In the genomic region with DNA sequence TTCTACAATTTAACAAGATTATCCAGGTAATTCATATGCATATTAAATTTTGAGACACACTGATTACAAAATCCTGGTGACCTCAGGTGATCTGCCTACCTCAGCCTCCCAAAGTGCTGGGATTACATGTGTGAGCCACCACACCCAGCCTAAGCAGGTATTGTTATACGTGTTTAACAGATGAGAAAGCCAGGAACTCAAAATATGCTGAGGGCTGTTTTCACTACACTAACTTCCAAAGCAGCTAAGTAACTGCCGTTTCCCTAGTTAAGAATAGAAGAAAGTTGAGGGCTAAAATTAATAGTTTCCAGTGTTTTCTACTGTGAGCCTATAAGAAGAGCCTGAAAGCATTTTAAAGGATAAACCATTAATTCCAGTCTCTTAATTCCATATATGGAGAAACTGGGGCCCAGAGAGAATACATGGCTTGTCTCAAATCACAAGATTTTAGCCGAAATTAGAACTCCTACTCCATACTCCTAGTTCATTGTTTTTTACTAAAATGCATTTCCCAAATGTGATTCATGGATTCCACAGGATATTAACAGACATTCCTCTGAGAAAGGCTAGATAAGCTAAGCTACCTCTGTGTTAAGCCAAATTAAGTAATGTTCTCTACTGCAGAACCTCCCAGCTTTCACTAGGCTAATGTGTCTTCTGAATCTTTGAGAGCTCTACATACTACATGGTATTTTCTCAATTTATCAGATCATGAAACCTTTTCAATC, we compare ENCODE assay signal across 14 cellular contexts. TPM values are rescaled to one million over a fixed set of nuclear protein-coding genes. Genes with fewer than 3 reads are reported as not detected.
DNase-seq lines count a peak whose midpoint lies in the region; ATAC-seq and TF ChIP-seq lines count a peak whose summit lies in the region.
"Had no signal": no experiment of that assay in that cellular context is flagged by ENCODE, and none has a peak within 500 bp of the region (broad histone marks: within the 10 kb centered on the region; RNA-seq: fewer than 3 reads in every experiment).

No MANE protein-coding gene starts in this region.

- H3K4ac ChIP-seq in trophoblast cell (ENCODE audit: low read depth, low read length) (no peak overlapping the region), neuronal stem cell (ENCODE audit: low read length) (no peak overlapping the region)

- H2BK5ac ChIP-seq in trophoblast cell (ENCODE audit: low read depth, low read length, poor library complexity) (no peak overlapping the region), neuronal stem cell (ENCODE audit: low read length) (no peak overlapping the region)

- no peak for TF ChIP-seq POLR2A in transverse colon (IDR thresholded peaks at IDR 0.05)

- H3K27ac ChIP-seq in RWPE2 (ENCODE audit: poor library complexity, severe bottlenecking) (no peak overlapping the region), fibroblast of lung (ENCODE audit: insufficient read depth, low read length) (peak overlapping the region; percentile 25), trophoblast cell (ENCODE audit: low read depth, low read length) (no peak overlapping the region), neuronal stem cell (replicated peaks; ENCODE audit: low read length) (no peak overlapping the region), transverse colon (no peak overlapping the region)

- no peak overlapping the region for H4K12ac ChIP-seq in trophoblast cell (ENCODE audit: low read depth, low read length)

- no peaks in the 10 kb centered on the region for H3K27me3 ChIP-seq in RWPE2 (ENCODE audit: insufficient read depth, poor library complexity, severe bottlenecking)
- H3K27me3 ChIP-seq in fibroblast of lung (ENCODE audit: control insufficient read depth, insufficient read depth, low read length), result no peaks in the 10 kb centered on the region
- no peaks in the 10 kb centered on the region for H3K27me3 ChIP-seq in trophoblast cell (ENCODE audit: insufficient read depth, low read length)
- peaks cover 0 to 4% (median 0%) of the 10 kb centered on the region in 3 experiments for H3K27me3 ChIP-seq in neuronal stem cell (ENCODE audit: control insufficient read depth in 3 of 3, insufficient read depth in 3 of 3, low read depth in 1 of 3, low read length in 3 of 3)
- no peaks in the 10 kb centered on the region for H3K27me3 ChIP-seq in transverse colon
- H3K27me3 ChIP-seq: testis had no signal

- H3K18ac ChIP-seq in trophoblast cell (ENCODE audit: low read length) (no peak overlapping the region), neuronal stem cell (ENCODE audit: low read length) (no peak overlapping the region)

- in situ Hi-C loops in transverse colon (cut with MboI; ENCODE audit: low pct_ligation_motif_present in 1 of 4, low pct_unique_long_range_greater_than_20kb in 1 of 4, low sequenced_read_pairs in 3 of 4), result loop anchor here in 2 of 4 donors (25.0 kb wide), 2 partner anchors 156 to 531 kb away; partner anchors contain the start of genes GOLGA8B (in 1 of the 2) and KATNBL1 (in 1 of the 2)

- TF ChIP-seq CTCF in RWPE2 (IDR thresholded peaks at IDR 0.05; ENCODE audit: poor library complexity, severe bottlenecking) (no peak), fibroblast of lung (conservative IDR thresholded peaks at IDR 0.05 in 1 of 2, IDR thresholded peaks at IDR 0.05 in 1 of 2; ENCODE audit: low read depth in 1 of 2, low read length in 2 of 2) (no peak), transverse colon (IDR thresholded peaks at IDR 0.05) (no peak)

- no peak overlapping the region for H3K23ac ChIP-seq in trophoblast cell (ENCODE audit: low read length)
- H3K23ac ChIP-seq in neuronal stem cell (ENCODE audit: low read depth, low read length, poor library complexity), result no peak overlapping the region

- H2AK5ac ChIP-seq in trophoblast cell (ENCODE audit: low read length) (no peak overlapping the region), neuronal stem cell (ENCODE audit: low read depth, low read length) (no peak overlapping the region)

- H3K79me1 ChIP-seq in trophoblast cell (ENCODE audit: low read length), result no peaks in the 10 kb centered on the region
- no peaks in the 10 kb centered on the region for H3K79me1 ChIP-seq in neuronal stem cell (ENCODE audit: low read depth, low read length)

- H3K9me3 ChIP-seq in RWPE2 (ENCODE audit: severe bottlenecking), result peaks cover 6% of the 10 kb centered on the region
- H3K9me3 ChIP-seq in fibroblast of lung (ENCODE audit: control insufficient read depth, insufficient read depth, low read depth, low read length), result no peaks in the 10 kb centered on the region
- H3K9me3 ChIP-seq in trophoblast cell (ENCODE audit: insufficient read depth, low read depth, low read length), result no peaks in the 10 kb centered on the region
- no peaks in the 10 kb centered on the region for H3K9me3 ChIP-seq in neuronal stem cell (replicated peaks in 1 of 2; ENCODE audit: control insufficient read depth in 2 of 2, insufficient read depth in 1 of 2, low read depth in 1 of 2, low read length in 2 of 2)
- H3K9me3 ChIP-seq in transverse colon, result peaks cover 0 to under 1% of the 10 kb centered on the region in 2 donors
- H3K9me3 ChIP-seq: testis had no signal

- H4K20me1 ChIP-seq in fibroblast of lung (ENCODE audit: control insufficient read depth, extremely low read depth, insufficient read depth, low read length), result no peaks in the 10 kb centered on the region

- H3K4me3 ChIP-seq in RWPE2 (ENCODE audit: severe bottlenecking) (no peak overlapping the region), fibroblast of lung (replicated peaks in 1 of 4; ENCODE audit: control extremely low read depth in 1 of 4, insufficient read depth in 1 of 4, low read depth in 3 of 4, low read length in 4 of 4) (no peak overlapping the region), trophoblast cell (ENCODE audit: low read depth, low read length) (no peak overlapping the region), neuronal stem cell (ENCODE audit: low read length in 2 of 2) (no peak overlapping the region), transverse colon (no peak overlapping the region)
- H3K4me3 ChIP-seq: testis had no signal

- peak; percentile 84 for ATAC-seq in RWPE2 (ENCODE audit: low read depth)
- ATAC-seq: left colon had no signal

- H2BK15ac ChIP-seq in neuronal stem cell (ENCODE audit: low read length), result no peak overlapping the region

- intact Hi-C loops in transverse colon (cut with DNase I; ENCODE audit: low total_unique reads), result no loop called here

- H2BK12ac ChIP-seq in trophoblast cell (ENCODE audit: low read length) (no peak overlapping the region), neuronal stem cell (ENCODE audit: low read length) (no peak overlapping the region)

- H3K9ac ChIP-seq in fibroblast of lung (ENCODE audit: insufficient read depth, low read length) (no peak overlapping the region), trophoblast cell (ENCODE audit: low read length) (no peak overlapping the region), neuronal stem cell (ENCODE audit: low read depth, low read length, poor library complexity) (no peak overlapping the region)

- H3K14ac ChIP-seq in trophoblast cell (ENCODE audit: low read length) (no peak overlapping the region), neuronal stem cell (ENCODE audit: low read length) (no peak overlapping the region)

- WGBS in trophoblast cell (ENCODE audit: extremely low coverage, insufficient coverage, insufficient read length), result no CpG with 5 or more reads among the region's 3 CpGs
- no CpG with 5 or more reads among the region's 3 CpGs for WGBS in neuronal stem cell (ENCODE audit: extremely low coverage in 2 of 2, insufficient read length in 2 of 2, insufficient replicate concordance in 1 of 2), 2 donors
- 60 to 77% methylated on average over 3 of the region's 3 CpGs for WGBS in transverse colon (ENCODE audit: low coverage in 1 of 2), 2 donors

- H2AFZ ChIP-seq in fibroblast of lung (ENCODE audit: low read length) (peak overlapping the region; percentile 29), trophoblast cell (ENCODE audit: insufficient read depth, low read length, poor library complexity) (no peak overlapping the region), neuronal stem cell (ENCODE audit: low read length) (no peak overlapping the region)

- H3K79me2 ChIP-seq in fibroblast of lung (ENCODE audit: control insufficient read depth, insufficient read depth, low read length) (no peaks in the 10 kb centered on the region), trophoblast cell (ENCODE audit: control insufficient read depth, insufficient read depth, low read length, poor library complexity) (no peaks in the 10 kb centered on the region)

- H4K8ac ChIP-seq in trophoblast cell (ENCODE audit: low read depth, low read length) (no peak overlapping the region), neuronal stem cell (ENCODE audit: low read depth, low read length) (no peak overlapping the region)

- H3K4me1 ChIP-seq in RWPE2 (ENCODE audit: insufficient read depth, poor library complexity, severe bottlenecking), result no peaks in the 10 kb centered on the region
- no peaks in the 10 kb centered on the region for H3K4me1 ChIP-seq in fibroblast of lung (ENCODE audit: control insufficient read depth, extremely low read depth, insufficient read depth, low read length)
- no peaks in the 10 kb centered on the region for H3K4me1 ChIP-seq in trophoblast cell (ENCODE audit: control insufficient read depth in 1 of 2, insufficient read depth in 2 of 2, low read length in 2 of 2)
- H3K4me1 ChIP-seq in neuronal stem cell (ENCODE audit: control insufficient read depth in 2 of 2, insufficient read depth in 1 of 2, low read depth in 1 of 2, low read length in 2 of 2), result no peaks in the 10 kb centered on the region
- H3K4me1 ChIP-seq in transverse colon, result no peaks in the 10 kb centered on the region
- H3K4me1 ChIP-seq: testis had no signal

- no peak overlapping the region for H2BK120ac ChIP-seq in trophoblast cell (ENCODE audit: insufficient read depth, low read length, poor library complexity)
- H2BK120ac ChIP-seq in neuronal stem cell (ENCODE audit: low read depth, low read length), result no peak overlapping the region

- H3K4me2 ChIP-seq in fibroblast of lung (ENCODE audit: extremely low read depth, insufficient read depth, low read length) (no peak overlapping the region), trophoblast cell (ENCODE audit: low read length) (no peak overlapping the region), neuronal stem cell (ENCODE audit: insufficient read depth, low read length, poor library complexity, severe bottlenecking) (no peak overlapping the region)

- DNase-seq in Daoy (ENCODE audit: low read depth) (peak; percentile 61), RWPE2 (ENCODE audit: low spot score) (no peak), fibroblast of lung (ENCODE audit: low read depth in 2 of 2) (peak; percentile 53 to 95), trophoblast cell (peak; percentile 85 to 94), COR-L47 (lab: John Stamatoyannopoulos, UW) (no peak), neuronal stem cell (ENCODE audit: low spot score) (no peak), transverse colon (no peak)
- DNase-seq in stimulated activated naive CD4-positive, alpha-beta T cell (lab: John Stamatoyannopoulos, UW), result no peak
- DNase-seq: activated CD8-positive, alpha-beta memory T cell treated with anti-CD3 and anti-CD28 coated beads for 24 hours; DMS153; left colon; NCI-H1694; T-helper 9 cell; testis had no signal

- H3K36me3 ChIP-seq in RWPE2 (ENCODE audit: low read depth), result no peaks in the 10 kb centered on the region
- no peaks in the 10 kb centered on the region for H3K36me3 ChIP-seq in fibroblast of lung (ENCODE audit: control insufficient read depth, insufficient read depth, low read length)
- H3K36me3 ChIP-seq in trophoblast cell (ENCODE audit: control insufficient read depth in 1 of 2, insufficient read depth in 2 of 2, low read length in 2 of 2), result no peaks in the 10 kb centered on the region
- no peaks in the 10 kb centered on the region for H3K36me3 ChIP-seq in neuronal stem cell (replicated peaks in 1 of 2; ENCODE audit: control insufficient read depth in 2 of 2, insufficient read depth in 2 of 2, low read length in 2 of 2)
- no peaks in the 10 kb centered on the region for H3K36me3 ChIP-seq in transverse colon

- TF ChIP-seq EP300 in transverse colon (IDR thresholded peaks at IDR 0.05; ENCODE audit: low read depth), result no peak

- H4K91ac ChIP-seq in trophoblast cell (ENCODE audit: low read depth, low read length), result no peak overlapping the region
- H4K91ac ChIP-seq in neuronal stem cell (ENCODE audit: low read depth, low read length, poor library complexity), result no peak overlapping the region

RNA-seq across cellular contexts. Expression of gene AVEN, which starts 17.0 kb away (rescaled TPM):
- total RNA-seq in Daoy (2014; rRNA removed; shearing (Covaris generic)), result 21.4 and 22.7 TPM in 2 replicates
- 19.2 and 24.7 TPM in 2 replicates for total RNA-seq in fibroblast of lung
- polyA plus RNA-seq in fibroblast of lung, result 14.7 and 16.0 TPM in 2 replicates
- polyA plus RNA-seq in fibroblast of lung (2012), result 21.4 and 22.5 TPM in 2 replicates
- polyA minus RNA-seq in fibroblast of lung (ENCODE audit: low replicate concordance), result 3.3 and 6.7 TPM in 2 replicates
- polyA plus RNA-seq in trophoblast cell (2013), result 7.5 and 7.9 TPM in 2 replicates
- polyA plus RNA-seq in neuronal stem cell (2013, experiment 1 of 2), result 7.1 TPM
- polyA plus RNA-seq in neuronal stem cell (2013, experiment 2 of 2), result 6.9 TPM
- total RNA-seq in transverse colon, result 10 to 100 TPM in 1 of 4 donors, 1 to 10 TPM in 3; 4.9 to 21.3 (median 7.6) TPM

RNA-seq across cellular contexts. Expression of gene EMC7, which starts 45.6 kb away (rescaled TPM):
- 22.2 and 27.9 TPM in 2 replicates for total RNA-seq in Daoy (2014; rRNA removed; shearing (Covaris generic))
- total RNA-seq in fibroblast of lung, result 39.0 and 47.7 TPM in 2 replicates
- polyA plus RNA-seq in fibroblast of lung, result 102 and 108 TPM in 2 replicates
- 107 and 120 TPM in 2 replicates for polyA plus RNA-seq in fibroblast of lung (2012)
- polyA minus RNA-seq in fibroblast of lung (ENCODE audit: low replicate concordance), result 8.9 and 19.6 TPM in 2 replicates
- polyA plus RNA-seq in trophoblast cell (2013), result 65.5 and 69.9 TPM in 2 replicates
- polyA plus RNA-seq in neuronal stem cell (2013, experiment 1 of 2), result 30.8 TPM
- 30.1 TPM for polyA plus RNA-seq in neuronal stem cell (2013, experiment 2 of 2)
- total RNA-seq in transverse colon, result 10 to 100 TPM in 3 of 4 donors, 1 to 10 TPM in 1; 1.8 to 39.7 (median 24.5) TPM

RNA-seq across cellular contexts. Expression of gene PGBD4, which starts 45.9 kb away (rescaled TPM):
- total RNA-seq in Daoy (2014; rRNA removed; shearing (Covaris generic)), result 1.4 and 2.4 TPM in 2 replicates
- total RNA-seq in fibroblast of lung (2.6 and 3.0 TPM in 2 replicates), transverse colon (1 to 10 TPM; 1.1 to 7.6 (median 1.9) TPM)
- 1.4 and 1.6 TPM in 2 replicates for polyA plus RNA-seq in fibroblast of lung
- 0.93 and 0.96 TPM in 2 replicates for polyA plus RNA-seq in fibroblast of lung (2012)
- polyA minus RNA-seq in fibroblast of lung (ENCODE audit: low replicate concordance), result 0.96 and 0.98 TPM in 2 replicates
- 0.59 and 0.62 TPM in 2 replicates for polyA plus RNA-seq in trophoblast cell (2013)
- polyA plus RNA-seq in neuronal stem cell (2013, experiment 1 of 2), result 0.54 TPM
- 0.48 TPM for polyA plus RNA-seq in neuronal stem cell (2013, experiment 2 of 2)

Comparison
In these comparisons a context has a peak if more than half of its experiments do, and no peak if none do; other contexts are left out.
1. DNase-seq: peak in Daoy (single experiment), fibroblast of lung (2 of 2) and trophoblast cell (2 of 2); none in RWPE2 (single experiment), COR-L47 (single experiment), neuronal stem cell (single experiment), transverse colon (single experiment) and stimulated activated naive CD4-positive, alpha-beta T cell (0 of 6).